Comparison of ENCODE assay signal across 1 cellular context in the genomic region with DNA sequence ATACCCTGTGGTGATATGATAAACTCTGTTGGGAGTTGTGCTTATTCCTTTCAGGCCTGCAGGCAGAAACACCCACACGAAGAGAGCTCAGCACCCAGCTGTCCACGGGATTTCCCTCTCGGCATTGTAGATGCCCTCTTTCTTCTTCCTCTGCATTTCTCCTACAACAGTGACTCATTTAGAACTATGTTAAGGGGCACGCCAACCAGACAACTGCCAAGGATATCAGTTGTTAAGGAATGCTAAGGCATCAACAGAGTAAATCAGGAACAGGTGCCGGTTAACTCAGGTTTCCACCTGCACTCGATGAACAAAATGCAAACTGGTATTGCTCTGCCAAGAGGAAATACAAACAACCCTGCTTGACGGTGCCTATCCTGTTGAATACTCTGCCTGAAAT.
TF ChIP-seq lines count a peak whose summit lies in the region.

No MANE protein-coding gene starts in this region.

TF ChIP-seq in IMR-90, 13 proteins besides CTCF, POLR2A, EP300 and RAD21 (continued from another document):
- TF ChIP-seq, protein P1, sequence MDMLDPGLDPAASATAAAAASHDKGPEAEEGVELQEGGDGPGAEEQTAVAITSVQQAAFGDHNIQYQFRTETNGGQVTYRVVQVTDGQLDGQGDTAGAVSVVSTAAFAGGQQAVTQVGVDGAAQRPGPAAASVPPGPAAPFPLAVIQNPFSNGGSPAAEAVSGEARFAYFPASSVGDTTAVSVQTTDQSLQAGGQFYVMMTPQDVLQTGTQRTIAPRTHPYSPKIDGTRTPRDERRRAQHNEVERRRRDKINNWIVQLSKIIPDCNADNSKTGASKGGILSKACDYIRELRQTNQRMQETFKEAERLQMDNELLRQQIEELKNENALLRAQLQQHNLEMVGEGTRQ (IDR thresholded peaks at IDR 0.05; ENCODE audit: low read depth, low read length) = no peak
- TF ChIP-seq SMC3 (IDR thresholded peaks at IDR 0.05; ENCODE audit: low read depth, low read length) = no peak
- no peak for TF ChIP-seq CHD1 (IDR thresholded peaks at IDR 0.05; ENCODE audit: low read depth, low read length)
- TF ChIP-seq, protein P2, sequence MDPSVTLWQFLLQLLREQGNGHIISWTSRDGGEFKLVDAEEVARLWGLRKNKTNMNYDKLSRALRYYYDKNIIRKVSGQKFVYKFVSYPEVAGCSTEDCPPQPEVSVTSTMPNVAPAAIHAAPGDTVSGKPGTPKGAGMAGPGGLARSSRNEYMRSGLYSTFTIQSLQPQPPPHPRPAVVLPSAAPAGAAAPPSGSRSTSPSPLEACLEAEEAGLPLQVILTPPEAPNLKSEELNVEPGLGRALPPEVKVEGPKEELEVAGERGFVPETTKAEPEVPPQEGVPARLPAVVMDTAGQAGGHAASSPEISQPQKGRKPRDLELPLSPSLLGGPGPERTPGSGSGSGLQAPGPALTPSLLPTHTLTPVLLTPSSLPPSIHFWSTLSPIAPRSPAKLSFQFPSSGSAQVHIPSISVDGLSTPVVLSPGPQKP (IDR thresholded peaks at IDR 0.05; ENCODE audit: borderline replicate concordance, low read depth, low read length) = no peak
- TF ChIP-seq NFE2L2 (IDR thresholded peaks at IDR 0.05; ENCODE audit: low read depth, low read length) = no peak
- no peak for TF ChIP-seq FOS (IDR thresholded peaks at IDR 0.05; ENCODE audit: low read depth, low read length)
TF ChIP-seq in IMR-90: peak in this region for 0.
